ENCODE assay signal across 8 cellular contexts in genomic region chr1:9615316-9616063, GRCh38. TPM values are rescaled to one million over a fixed set of nuclear protein-coding genes. Genes with fewer than 3 reads are reported as not detected.
A peak's percentile ranks its signal among the peaks of the same experiment; 100 is the strongest.
DNase-seq lines count a peak whose midpoint lies in the region; ATAC-seq and TF ChIP-seq lines count a peak whose summit lies in the region.

No MANE protein-coding gene starts in this region.

- TF ChIP-seq CTCF in parathyroid adenoma (IDR thresholded peaks at IDR 0.05), result peak; percentile 49

- no peaks in the 10 kb centered on the region for H3K4me1 ChIP-seq in parathyroid adenoma

- peak; percentile 55 for DNase-seq in activated gamma-delta T cell treated with Interleukin-2 at 50 U/mL for 16 hours
- no peak for DNase-seq in activated gamma-delta T cell (lab: John Stamatoyannopoulos, UW)
- DNase-seq in NCI-H460 (ENCODE audit: extremely low read depth, low read depth), result peak; percentile 32
- DNase-seq in activated T-cell treated with anti-CD3 and anti-CD28 coated beads for 1 hour (ENCODE audit: low read depth), result peak; percentile 45
- DNase-seq in fibroblast of peridontal ligament (ENCODE audit: extremely low read depth), result peak; percentile 27
- no peak for DNase-seq in pons (ENCODE audit: low spot score)

- no peak for ATAC-seq in HG03378 (IDR thresholded peaks at IDR 0.05; ENCODE audit: unreplicated experiment)

- H3K9me3 ChIP-seq in parathyroid adenoma (ENCODE audit: control insufficient read depth, low read length), result no peaks in the 10 kb centered on the region

- H3K4me2 ChIP-seq in parathyroid adenoma (ENCODE audit: low read length), result no peak overlapping the region

- no peak overlapping the region for H3K4me3 ChIP-seq in parathyroid adenoma (ENCODE audit: low read depth, low read length)

- H3K79me2 ChIP-seq in parathyroid adenoma, result no peaks in the 10 kb centered on the region

- no peak overlapping the region for H2AFZ ChIP-seq in parathyroid adenoma

- H3K36me3 ChIP-seq in parathyroid adenoma (ENCODE audit: control insufficient read depth, insufficient read depth, low read length), result no peaks in the 10 kb centered on the region

- H3K9ac ChIP-seq in parathyroid adenoma, result no peak overlapping the region

- H3K27ac ChIP-seq in parathyroid adenoma, result no peak overlapping the region

- no peaks in the 10 kb centered on the region for H3K27me3 ChIP-seq in parathyroid adenoma (ENCODE audit: control insufficient read depth, insufficient read depth, low read length)

RNA-seq across cellular contexts. Expression of gene TMEM201, which starts 26.8 kb away (rescaled TPM):
- 2.2 and 2.8 TPM in 2 replicates for total RNA-seq in NCI-H460 (2014; rRNA removed; shearing (Covaris generic))
- 9.8 and 16.5 TPM in 2 replicates for polyA plus RNA-seq in NCI-H460 (2014; cell fraction: nucleus; rRNA removed)

RNA-seq across cellular contexts. Expression of gene PIK3CD, which starts 36.0 kb away (rescaled TPM):
- 0.40 and 0.47 TPM in 2 replicates for total RNA-seq in NCI-H460 (2014; rRNA removed; shearing (Covaris generic))
- polyA plus RNA-seq in NCI-H460 (2014; cell fraction: nucleus; rRNA removed), result 0.63 and 0.66 TPM in 2 replicates

Comparison
In these comparisons a context has a peak if more than half of its experiments do, and no peak if none do; other contexts are left out.
1. DNase-seq: peak in activated gamma-delta T cell treated with Interleukin-2 at 50 U/mL for 16 hours (single experiment), NCI-H460 (single experiment), activated T-cell treated with anti-CD3 and anti-CD28 coated beads for 1 hour (single experiment) and fibroblast of peridontal ligament (single experiment); none in activated gamma-delta T cell (single experiment) and pons (single experiment).